Comparison of ENCODE assay signal across 8 cellular contexts in the genomic region with DNA sequence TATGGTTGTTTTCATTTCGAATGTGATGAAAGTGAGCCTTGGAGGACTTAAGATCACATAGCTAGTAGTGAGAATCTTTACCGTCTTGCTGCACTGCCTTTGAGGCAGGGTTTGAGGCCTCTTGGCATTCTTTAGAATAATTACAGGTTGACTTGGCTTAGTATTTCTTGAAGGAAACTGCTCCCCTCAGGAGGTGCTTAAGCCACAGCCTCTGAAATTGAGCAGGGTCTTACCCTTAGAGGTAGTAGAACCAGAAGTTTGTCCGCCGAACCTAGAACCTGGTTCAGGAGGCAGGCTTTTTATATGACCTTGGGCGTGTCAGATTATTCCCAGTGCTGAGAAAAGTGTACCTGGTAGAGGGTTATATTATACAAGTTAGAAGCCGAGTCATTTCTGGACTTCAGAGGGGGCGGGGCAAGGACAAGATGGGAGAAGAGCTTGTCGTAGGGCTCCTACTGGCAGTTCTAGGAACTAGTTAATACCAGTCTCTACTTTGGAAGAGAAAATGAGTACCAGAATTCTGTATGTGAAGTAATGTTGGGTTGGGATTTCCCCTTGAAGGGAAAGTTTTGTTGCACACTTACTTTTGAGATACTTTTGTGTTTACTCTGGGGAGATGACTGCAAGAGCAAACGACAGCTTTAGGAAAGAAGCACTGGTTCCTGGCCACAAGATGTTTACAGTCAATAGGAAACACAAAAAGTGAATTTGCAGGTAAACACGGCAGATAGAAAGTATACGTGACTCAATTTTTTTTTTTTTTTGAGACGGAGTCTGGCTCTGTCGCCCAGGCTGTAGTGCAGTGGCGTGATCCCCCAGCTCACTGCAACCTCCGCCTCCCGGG. TPM values are rescaled to one million over a fixed set of nuclear protein-coding genes. Genes with fewer than 3 reads are reported as not detected.
A peak's percentile ranks its signal among the peaks of the same experiment; 100 is the strongest.
DNase-seq lines count a peak whose midpoint lies in the region; ATAC-seq and TF ChIP-seq lines count a peak whose summit lies in the region.

No MANE protein-coding gene starts in this region.

- no peak for TF ChIP-seq CTCF in Calu3 (IDR thresholded peaks at IDR 0.05; ENCODE audit: unreplicated experiment)
- TF ChIP-seq CTCF in HL-60 (IDR thresholded peaks at IDR 0.05; ENCODE audit: insufficient read depth, low read length): no peak
- peak; percentile 49 for TF ChIP-seq CTCF in astrocyte of the cerebellum (IDR thresholded peaks at IDR 0.05; ENCODE audit: low read depth, low read length, missing control alignments)

- no peaks in the 10 kb centered on the region for H3K27me3 Mint-ChIP-seq in Calu3 (ENCODE audit: unreplicated experiment)

- peak overlapping the region; percentile 94 for H3K27ac Mint-ChIP-seq in Calu3 (ENCODE audit: unreplicated experiment)

- no peaks in the 10 kb centered on the region for H3K9me3 Mint-ChIP-seq in Calu3 (ENCODE audit: low read depth, unreplicated experiment)

- intact Hi-C loops in Calu3 (cut with micrococcal nuclease; ENCODE audit: unreplicated experiment): loop anchor here (2.0 kb wide), 2 partner anchors 60 to 108 kb away; no protein-coding TSS in a partner anchor

- in situ Hi-C loops in astrocyte of the cerebellum (cut with HindIII; ENCODE audit: low sequenced_read_pairs): no loop called here

- H3K27ac ChIP-seq in HL-60 (replicated peaks): peak overlapping the region; percentile 84

- ATAC-seq in GM21360 (IDR thresholded peaks at IDR 0.05; ENCODE audit: unreplicated experiment): peak; percentile 41

- DNase-seq in Calu3 (peak; percentile 62), HL-60 (ENCODE audit: low read depth in 1 of 2, low spot score in 1 of 2) (peak in 1 of 2 experiments; percentile 73), T follicular helper cell (ENCODE audit: low read depth) (peak; percentile 33), astrocyte of the cerebellum (ENCODE audit: low read depth) (peak; percentile 20), iris pigment epithelial cell (ENCODE audit: low read depth) (peak; percentile 89), COLO668 (lab: John Stamatoyannopoulos, UW; ENCODE audit: unreplicated experiment) (no peak)
- DNase-seq in stimulated activated CD4-positive, alpha-beta T cell treated with anti-CD3 and anti-CD28 coated beads, Interleukin-1b, Interleukin-23, amount 100 ng/mL, for 4 hours (ENCODE audit: low read depth in 2 of 2): peak; percentile 54 to 58

- H3K4me3 Mint-ChIP-seq in Calu3 (ENCODE audit: low read depth, unreplicated experiment): peak overlapping the region; percentile 80

- CTCF ChIA-PET in Calu3 (lab: Charles Lee): interaction anchor here (0.7 to 2.5 kb wide), 7 partner anchors 11 to 248 kb away, joined by 3 to 13 read pairs (median 4); no protein-coding TSS in a partner anchor

- BruUV-seq in Calu3 (replicated peaks; lab: Mats Ljungman, UMichigan): TSS peak; percentile 45

- H3K36me3 Mint-ChIP-seq in Calu3 (ENCODE audit: insufficient read depth, unreplicated experiment): peaks cover 69% of the 10 kb centered on the region

- H3K4me3 ChIP-seq in HL-60 (replicated peaks; ENCODE audit: insufficient read depth, low read length): peak overlapping the region; percentile 88
- H3K4me3 ChIP-seq in astrocyte of the cerebellum (ENCODE audit: low read depth, low read length): peak overlapping the region; percentile 68

- peaks cover 50% of the 10 kb centered on the region for H3K4me1 Mint-ChIP-seq in Calu3 (ENCODE audit: low read depth, unreplicated experiment)

- H3K27me3 ChIP-seq in HL-60 (ENCODE audit: insufficient read depth, poor library complexity, severe bottlenecking): no peaks in the 10 kb centered on the region

RNA-seq across cellular contexts. Expression of gene TFG, which starts 1.3 kb away (rescaled TPM):
- 139 and 143 TPM in 2 replicates for total RNA-seq in Calu3 (2022)
